In the genomic region with DNA sequence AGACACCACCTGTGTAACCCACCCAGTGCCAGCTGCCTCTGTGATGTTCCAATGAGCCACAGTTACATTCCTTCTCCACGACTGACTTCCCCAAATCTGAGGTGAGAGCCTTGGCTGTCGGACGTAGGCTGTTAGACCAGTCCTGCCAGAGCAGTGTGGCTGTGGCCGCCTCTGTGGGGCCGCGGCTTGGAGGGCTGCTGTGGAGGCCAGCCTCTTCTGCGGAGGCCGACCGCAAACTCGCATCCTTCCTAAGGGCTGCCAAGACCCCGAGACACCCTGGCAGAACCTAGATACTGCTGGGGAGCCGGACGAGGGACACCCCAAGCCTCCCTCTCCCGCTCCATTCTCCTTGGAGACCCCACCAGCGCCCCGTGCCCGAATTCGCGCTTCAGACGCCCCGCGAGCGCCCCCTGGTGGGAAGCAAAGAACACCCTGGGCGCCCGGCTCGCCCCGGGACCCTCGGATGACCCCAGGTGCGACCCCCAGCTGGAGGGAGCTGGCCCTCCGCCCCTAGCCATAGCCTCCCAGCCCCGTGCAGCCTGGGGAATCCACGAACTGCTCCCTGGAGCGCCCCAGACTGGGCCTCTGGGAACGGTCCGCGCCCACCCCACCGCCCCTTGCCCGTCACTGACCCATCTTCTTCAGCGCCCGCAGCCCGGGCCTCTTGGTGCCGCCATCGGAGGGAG, we compare ENCODE assay signal across 8 cellular contexts. TPM values are rescaled to one million over a fixed set of nuclear protein-coding genes. Genes with fewer than 3 reads are reported as not detected.
DNase-seq lines count a peak whose midpoint lies in the region; ATAC-seq and TF ChIP-seq lines count a peak whose summit lies in the region.

No MANE protein-coding gene starts in this region.

- DNase-seq in GM13976 (ENCODE audit: low spot score) (peak; percentile 75), cardiac fibroblast (ENCODE audit: low read depth in 2 of 2) (peak in 1 of 2 donors; percentile 31), left lobe of liver (ENCODE audit: low spot score) (peak; percentile 66), pons (ENCODE audit: low spot score) (no peak)
- DNase-seq in stimulated activated CD8-positive, alpha-beta memory T cell treated with anti-CD3 and anti-CD28 coated beads, Interleukin-4, amount 100 ng/mL, for 48 hours: peak; percentile 80

- H3K27me3 Mint-ChIP-seq in T-helper 1 cell treated with Interleukin-12 subunit alpha and Interleukin-12 subunit beta and Interleukin-4 antibody, amounts not matched to agents 30 μg/mL and 1 μg/mL, for 36 hours (ENCODE audit: low read depth): peaks cover 14% of the 10 kb centered on the region

- in situ Hi-C loops in GM13976 (cut with MboI; ENCODE audit: low sequenced_read_pairs, unreplicated experiment): loop anchor here (10.0 kb wide), 1 partner anchor 63 kb away; no protein-coding TSS in a partner anchor

- peak overlapping the region; percentile 56 for H3K4me3 Mint-ChIP-seq in T-helper 1 cell treated with Interleukin-12 subunit alpha and Interleukin-12 subunit beta and Interleukin-4 antibody, amounts not matched to agents 30 μg/mL and 1 μg/mL, for 36 hours

- ATAC-seq in left lobe of liver (no peak), HG02571 (IDR thresholded peaks at IDR 0.05; ENCODE audit: unreplicated experiment) (no peak)

- peaks cover 6% of the 10 kb centered on the region for H3K4me1 Mint-ChIP-seq in T-helper 1 cell treated with Interleukin-12 subunit alpha and Interleukin-12 subunit beta and Interleukin-4 antibody, amounts not matched to agents 30 μg/mL and 1 μg/mL, for 36 hours (ENCODE audit: low read depth)

- peak; percentile 87 for TF ChIP-seq CTCF in 22Rv1 (IDR thresholded peaks at IDR 0.05)
- TF ChIP-seq CTCF in GM13976 (IDR thresholded peaks at IDR 0.05; ENCODE audit: borderline replicate concordance, control extremely low read depth, extremely low read depth, insufficient read depth, missing control alignments): peak; percentile 60
- peak; percentile 84 for TF ChIP-seq CTCF in cardiac fibroblast (IDR thresholded peaks at IDR 0.05; ENCODE audit: low read depth, low read length)

- H3K4me3 ChIP-seq in cardiac fibroblast (replicated peaks in 1 of 2; ENCODE audit: low read depth in 2 of 2, low read length in 2 of 2): peak overlapping the region; percentile 82 to 99

- no peaks in the 10 kb centered on the region for H3K9me3 Mint-ChIP-seq in T-helper 1 cell treated with Interleukin-12 subunit alpha and Interleukin-12 subunit beta and Interleukin-4 antibody, amounts not matched to agents 30 μg/mL and 1 μg/mL, for 36 hours

- H3K36me3 Mint-ChIP-seq in T-helper 1 cell treated with Interleukin-12 subunit alpha and Interleukin-12 subunit beta and Interleukin-4 antibody, amounts not matched to agents 30 μg/mL and 1 μg/mL, for 36 hours (ENCODE audit: low read depth): peaks cover 3% of the 10 kb centered on the region

- H3K27ac ChIP-seq in 22Rv1: peak overlapping the region; percentile 56

- no peak overlapping the region for H3K27ac Mint-ChIP-seq in T-helper 1 cell treated with Interleukin-12 subunit alpha and Interleukin-12 subunit beta and Interleukin-4 antibody, amounts not matched to agents 30 μg/mL and 1 μg/mL, for 36 hours

RNA-seq across cellular contexts. Expression of gene PLCD3, which starts 0.6 kb away (rescaled TPM):
- total RNA-seq in left lobe of liver: 3.4 TPM

RNA-seq across cellular contexts. Expression of gene ACBD4, which starts 3.7 kb away (rescaled TPM):
- total RNA-seq in left lobe of liver: 90.3 TPM

RNA-seq across cellular contexts. Expression of gene HEXIM1, which starts 16.5 kb away (rescaled TPM):
- 29.3 TPM for total RNA-seq in left lobe of liver

RNA-seq across cellular contexts. Expression of gene HEXIM2, which starts 29.9 kb away (rescaled TPM):
- total RNA-seq in left lobe of liver: 14.2 TPM
